Comparison of ENCODE assay signal across 37 cellular contexts in genomic region chr5:80289320-80289719, GRCh38. TPM values are rescaled to one million over a fixed set of nuclear protein-coding genes. Genes with fewer than 3 reads are reported as not detected.
"Had no signal": no experiment of that assay in that cellular context is flagged by ENCODE, and none has a peak within 500 bp of the region (broad histone marks: within the 10 kb centered on the region; RNA-seq: fewer than 3 reads in every experiment).

No MANE protein-coding gene starts in this region.

- H3K4me3 Mint-ChIP-seq: activated CD4-positive, alpha-beta memory T cell treated with anti-CD3 and anti-CD28 coated beads, Interleukin-2, amount 10 ng/mL, durations not matched to agents 7 days and 5 days; activated CD4-positive, alpha-beta T cell treated with anti-CD3 and anti-CD28 coated beads for 36 hours; activated CD4-positive, alpha-beta T cell treated with anti-CD3 and anti-CD28 coated beads, Interleukin-2, amount 10 ng/mL, durations not matched to agents 7 days and 5 days; activated CD8-positive, alpha-beta T cell treated with anti-CD3 and anti-CD28 coated beads, Interleukin-2, amount 10 ng/mL, durations not matched to agents 7 days and 5 days; activated naive CD4-positive, alpha-beta T cell treated with anti-CD3 and anti-CD28 coated beads, Interleukin-2, amount 10 ng/mL, durations not matched to agents 7 days and 5 days; activated naive CD4-positive, alpha-beta T cell treated with anti-CD3 and anti-CD28 coated beads, Interleukin-2, amount 50 U/mL, for 24 hours; activated naive CD8-positive, alpha-beta T cell; activated naive CD8-positive, alpha-beta T cell treated with anti-CD3 and anti-CD28 coated beads, Interleukin-2, amount 10 ng/mL, durations not matched to agents 7 days and 5 days; activated naive CD8-positive, alpha-beta T cell treated with anti-CD3 and anti-CD28 coated beads, Interleukin-2, amount 50 U/mL, for 24 hours; activated T-cell treated with anti-CD3 and anti-CD28 coated beads, Interleukin-2, amount 50 U/mL, for 24 hours; brain; T-helper 1 cell treated with Interleukin-12 subunit alpha and Interleukin-12 subunit beta and Interleukin-4 antibody, amounts not matched to agents 30 μg/mL and 1 μg/mL, for 36 hours; T-helper 2 cell treated with Interferon-gamma antibody and Interleukin-4, amounts not matched to agents 5 μg/mL and 100 μg/mL, for 36 hours; WTC11 had no signal

- H3K27me3 Mint-ChIP-seq: activated CD4-positive, alpha-beta memory T cell treated with anti-CD3 and anti-CD28 coated beads, Interleukin-2, amount 10 ng/mL, durations not matched to agents 7 days and 5 days; activated CD4-positive, alpha-beta T cell treated with anti-CD3 and anti-CD28 coated beads for 36 hours; activated naive CD4-positive, alpha-beta T cell treated with anti-CD3 and anti-CD28 coated beads, Interleukin-2, amount 50 U/mL, for 24 hours; activated naive CD8-positive, alpha-beta T cell; activated naive CD8-positive, alpha-beta T cell treated with anti-CD3 and anti-CD28 coated beads, Interleukin-2, amount 10 ng/mL, durations not matched to agents 7 days and 5 days; activated naive CD8-positive, alpha-beta T cell treated with anti-CD3 and anti-CD28 coated beads, Interleukin-2, amount 50 U/mL, for 24 hours; activated T-cell treated with anti-CD3 and anti-CD28 coated beads, Interleukin-2, amount 50 U/mL, for 24 hours had no signal

- H3K27me3 ChIP-seq: ascending aorta had no signal

- ATAC-seq: activated CD4-positive, alpha-beta T cell treated with anti-CD3 and anti-CD28 coated beads for 36 hours; activated CD4-positive, CD25-positive, alpha-beta regulatory T cell treated with anti-CD3 and anti-CD28 coated beads, Interleukin-2, amount 50 U/mL, for 24 hours; activated CD8-positive, alpha-beta T cell treated with anti-CD3 and anti-CD28 coated beads, Interleukin-2, amount 10 ng/mL, durations not matched to agents 7 days and 5 days; activated naive CD8-positive, alpha-beta T cell treated with anti-CD3 and anti-CD28 coated beads, Interleukin-2, amount 50 U/mL, for 24 hours; WTC11 had no signal

- H3K4me1 Mint-ChIP-seq: brain had no signal

- H3K9me3 Mint-ChIP-seq: activated CD4-positive, alpha-beta memory T cell treated with anti-CD3 and anti-CD28 coated beads, Interleukin-2, amount 10 ng/mL, durations not matched to agents 7 days and 5 days; activated CD4-positive, alpha-beta T cell treated with anti-CD3 and anti-CD28 coated beads, Interleukin-2, amount 10 ng/mL, durations not matched to agents 7 days and 5 days; activated naive CD4-positive, alpha-beta T cell treated with anti-CD3 and anti-CD28 coated beads, Interleukin-2, amount 50 U/mL, for 24 hours; activated naive CD8-positive, alpha-beta T cell treated with anti-CD3 and anti-CD28 coated beads, Interleukin-2, amount 10 ng/mL, durations not matched to agents 7 days and 5 days; activated naive CD8-positive, alpha-beta T cell treated with anti-CD3 and anti-CD28 coated beads, Interleukin-2, amount 50 U/mL, for 24 hours; activated T-cell treated with anti-CD3 and anti-CD28 coated beads, Interleukin-2, amount 50 U/mL, for 24 hours; activated T-helper 2 cell treated with anti-CD3 and anti-CD28 coated beads, Interferon-gamma antibody, Interleukin-2, Interleukin-4, amounts not matched to agents 10 μg/mL and 5 μg/mL and 100 μg/mL, durations not matched to agents 14 hours and 24 hours and 36 hours; T-helper 1 cell treated with Interleukin-12 subunit alpha and Interleukin-12 subunit beta and Interleukin-4 antibody, amounts not matched to agents 30 μg/mL and 1 μg/mL, for 36 hours; T-helper 2 cell treated with Interferon-gamma antibody and Interleukin-4, amounts not matched to agents 5 μg/mL and 100 μg/mL, for 36 hours had no signal

- H3K36me3 Mint-ChIP-seq: activated naive CD4-positive, alpha-beta T cell treated with anti-CD3 and anti-CD28 coated beads, Interleukin-2, amount 10 ng/mL, durations not matched to agents 7 days and 5 days; activated naive CD4-positive, alpha-beta T cell treated with anti-CD3 and anti-CD28 coated beads, Interleukin-2, amount 50 U/mL, for 24 hours; activated naive CD8-positive, alpha-beta T cell; brain; WTC11 had no signal

- H3K27ac ChIP-seq: ascending aorta, WERI-Rb-1 had no signal

- DNase-seq: activated CD4-positive, alpha-beta memory T cell treated with anti-CD3 and anti-CD28 coated beads, Interleukin-2, amount 10 ng/mL, durations not matched to agents 7 days and 5 days; activated CD4-positive, alpha-beta T cell treated with anti-CD3 and anti-CD28 coated beads for 1 hour; activated CD4-positive, alpha-beta T cell treated with anti-CD3 and anti-CD28 coated beads for 36 hours; activated CD4-positive, alpha-beta T cell treated with anti-CD3 and anti-CD28 coated beads for 48 hours; activated CD4-positive, alpha-beta T cell treated with anti-CD3 and anti-CD28 coated beads, Interleukin-2, amount 10 ng/mL, durations not matched to agents 7 days and 5 days; activated CD4-positive, alpha-beta T cell treated with anti-CD3 and anti-CD28 coated beads, Interleukin-2, amount 50 U/mL, for 48 hours; activated CD4-positive, CD25-positive, alpha-beta regulatory T cell; activated CD8-positive, alpha-beta memory T cell treated with anti-CD3 and anti-CD28 coated beads for 24 hours; activated CD8-positive, alpha-beta memory T cell treated with anti-CD3 and anti-CD28 coated beads, Interleukin-2, amount 50 U/mL, for 4 hours; activated CD8-positive, alpha-beta T cell treated with anti-CD3 and anti-CD28 coated beads, Interleukin-2, amount 10 ng/mL, durations not matched to agents 7 days and 5 days; activated effector memory CD4-positive, alpha-beta T cell treated with Interleukin-2 at 50 U/mL for 16 hours; activated gamma-delta T cell; activated naive CD4-positive, alpha-beta T cell treated with anti-CD3 and anti-CD28 coated beads, Interleukin-2, amount 10 ng/mL, durations not matched to agents 7 days and 5 days; activated naive CD4-positive, alpha-beta T cell treated with Interleukin-2 at 50 U/mL for 16 hours; activated naive CD8-positive, alpha-beta T cell treated with anti-CD3 and anti-CD28 coated beads, Interleukin-2, amount 10 ng/mL, durations not matched to agents 7 days and 5 days; activated naive CD8-positive, alpha-beta T cell treated with anti-CD3 and anti-CD28 coated beads, Interleukin-2, amount 50 U/mL, for 24 hours; activated T-cell treated with anti-CD3 and anti-CD28 coated beads, Interleukin-2, amount 50 U/mL, for 24 hours; activated T-cell treated with anti-CD3 and anti-CD28 coated beads, Interleukin-2, amount 50 U/mL, for 48 hours; amygdala; anterior cingulate cortex; central memory CD4-positive, alpha-beta T cell; T-helper 1 cell; T-helper 2 cell; T-helper 9 cell; WERI-Rb-1 had no signal

- H3K4me3 ChIP-seq: ascending aorta had no signal

- H3K27ac Mint-ChIP-seq: activated CD4-positive, alpha-beta memory T cell treated with anti-CD3 and anti-CD28 coated beads, Interleukin-2, amount 10 ng/mL, durations not matched to agents 7 days and 5 days; activated CD4-positive, alpha-beta T cell treated with anti-CD3 and anti-CD28 coated beads for 36 hours; activated CD4-positive, alpha-beta T cell treated with anti-CD3 and anti-CD28 coated beads, Interleukin-2, amount 10 ng/mL, durations not matched to agents 7 days and 5 days; activated CD8-positive, alpha-beta T cell treated with anti-CD3 and anti-CD28 coated beads, Interleukin-2, amount 10 ng/mL, durations not matched to agents 7 days and 5 days; activated naive CD4-positive, alpha-beta T cell treated with anti-CD3 and anti-CD28 coated beads, Interleukin-2, amount 50 U/mL, for 24 hours; activated naive CD8-positive, alpha-beta T cell; activated naive CD8-positive, alpha-beta T cell treated with anti-CD3 and anti-CD28 coated beads, Interleukin-2, amount 10 ng/mL, durations not matched to agents 7 days and 5 days; activated naive CD8-positive, alpha-beta T cell treated with anti-CD3 and anti-CD28 coated beads, Interleukin-2, amount 50 U/mL, for 24 hours; activated T-cell treated with anti-CD3 and anti-CD28 coated beads, Interleukin-2, amount 50 U/mL, for 24 hours; activated T-helper 2 cell treated with anti-CD3 and anti-CD28 coated beads, Interferon-gamma antibody, Interleukin-2, Interleukin-4, amounts not matched to agents 10 μg/mL and 5 μg/mL and 100 μg/mL, durations not matched to agents 14 hours and 24 hours and 36 hours; brain; T-helper 1 cell treated with Interleukin-12 subunit alpha and Interleukin-12 subunit beta and Interleukin-4 antibody, amounts not matched to agents 30 μg/mL and 1 μg/mL, for 36 hours; T-helper 2 cell treated with Interferon-gamma antibody and Interleukin-4, amounts not matched to agents 5 μg/mL and 100 μg/mL, for 36 hours; WTC11 had no signal

- H3K36me3 ChIP-seq: ascending aorta, WERI-Rb-1 had no signal

- H3K9me3 ChIP-seq: ascending aorta had no signal

- H3K4me1 ChIP-seq: ascending aorta had no signal

RNA-seq across cellular contexts. Expression of gene SPZ1, which starts 30.5 kb away (rescaled TPM):
- total RNA-seq: activated CD4-positive, alpha-beta memory T cell treated with anti-CD3 and anti-CD28 coated beads, Interleukin-2, amount 10 ng/mL, durations not matched to agents 7 days and 5 days; activated CD4-positive, alpha-beta T cell treated with anti-CD3 and anti-CD28 coated beads for 36 hours; activated CD4-positive, alpha-beta T cell treated with anti-CD3 and anti-CD28 coated beads, Interleukin-2, amount 10 ng/mL, durations not matched to agents 7 days and 5 days; activated CD8-positive, alpha-beta T cell treated with anti-CD3 and anti-CD28 coated beads, Interleukin-2, amount 10 ng/mL, durations not matched to agents 7 days and 5 days; activated naive CD8-positive, alpha-beta T cell treated with anti-CD3 and anti-CD28 coated beads, Interleukin-2, amount 10 ng/mL, durations not matched to agents 7 days and 5 days; activated T-helper 2 cell treated with anti-CD3 and anti-CD28 coated beads, Interferon-gamma antibody, Interleukin-2, Interleukin-4, amounts not matched to agents 10 μg/mL and 5 μg/mL and 100 μg/mL, durations not matched to agents 14 hours and 24 hours and 36 hours; ascending aorta; cardiac septum; cerebellum; WTC11 had no signal
- polyA plus RNA-seq: adipose tissue had no signal
